20 cellular contexts compared by ENCODE assay signal in the genomic region with DNA sequence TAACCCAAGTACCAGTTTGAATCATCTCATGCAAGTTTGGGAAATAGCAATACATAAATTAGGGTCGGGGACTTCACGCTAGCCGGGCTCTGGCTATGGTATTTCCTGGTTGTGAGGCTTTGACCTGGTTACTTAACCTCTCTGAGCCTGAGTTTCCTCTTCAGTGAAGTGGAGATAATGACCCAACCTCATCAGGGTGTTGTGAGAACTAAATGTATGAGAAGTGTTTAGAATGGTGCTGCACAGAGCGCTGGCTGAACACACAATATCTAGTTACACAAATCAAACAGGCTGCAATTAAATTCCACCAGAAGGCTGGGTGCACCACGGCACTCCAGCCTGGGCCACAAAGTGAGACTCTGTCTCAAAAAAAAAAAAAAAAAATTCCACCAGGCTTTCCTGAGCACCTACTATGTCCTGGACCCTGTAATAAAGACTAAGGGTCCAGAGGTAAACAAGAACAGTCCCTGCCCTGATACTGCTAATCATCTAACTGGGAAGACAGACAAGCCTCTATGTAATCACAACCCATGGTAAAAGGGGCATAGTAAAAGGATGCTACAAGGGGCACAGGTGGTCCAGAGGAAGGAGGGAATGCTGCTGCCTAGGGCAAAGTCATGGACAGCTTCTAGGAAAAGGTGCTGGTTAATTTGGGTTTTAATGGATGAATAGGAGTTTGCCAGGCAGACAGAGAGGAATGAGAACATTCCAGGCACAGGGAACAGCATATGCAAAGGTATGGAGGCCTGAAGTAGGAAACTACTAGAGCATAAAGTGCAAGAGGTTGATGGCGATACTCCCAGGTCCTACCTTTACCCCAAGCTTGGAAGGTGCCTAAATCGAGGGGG. TPM values are rescaled to one million over a fixed set of nuclear protein-coding genes. Genes with fewer than 3 reads are reported as not detected.
DNase-seq lines count a peak whose midpoint lies in the region; ATAC-seq, FAIRE-seq and TF ChIP-seq lines count a peak whose summit lies in the region.
"Had no signal": no experiment of that assay in that cellular context is flagged by ENCODE, and none has a peak within 500 bp of the region (broad histone marks: within the 10 kb centered on the region; RNA-seq: fewer than 3 reads in every experiment).

No MANE protein-coding gene starts in this region.

- no peaks in the 10 kb centered on the region for H4K20me1 ChIP-seq in BLaER1 treated with 17β-estradiol and CSF1 and Interleukin-3, amounts not matched to agents 10 nM and 100 nM
- no peaks in the 10 kb centered on the region for H4K20me1 ChIP-seq in MM.1S (ENCODE audit: insufficient read depth, low read length)

- H3K4me3 Mint-ChIP-seq in effector memory CD8-positive, alpha-beta T cell: peak overlapping the region in 1 of 2 donors; percentile 66
- no peak overlapping the region for H3K4me3 Mint-ChIP-seq in chondrocyte (ENCODE audit: unreplicated experiment)

- H3K9me2 ChIP-seq in MM.1S (replicated peaks; ENCODE audit: insufficient read depth, low read length): no peaks in the 10 kb centered on the region

- H3K27me3 ChIP-seq in BLaER1 treated with 17β-estradiol and CSF1 and Interleukin-3, amounts not matched to agents 10 nM and 100 nM: no peaks in the 10 kb centered on the region
- H3K27me3 ChIP-seq in muscle layer of colon (ENCODE audit: control insufficient read depth in 1 of 2, insufficient read depth in 2 of 2, low read length in 2 of 2) (no peaks in the 10 kb centered on the region), MM.1S (replicated peaks; ENCODE audit: insufficient read depth, low read length) (no peaks in the 10 kb centered on the region)
- H3K27me3 ChIP-seq: foreskin keratinocyte, ovary had no signal

- H3F3A ChIP-seq in MM.1S (ENCODE audit: insufficient read depth, low read length): no peaks in the 10 kb centered on the region

- peak overlapping the region in 1 of 2 donors; percentile 73 for H3K27ac Mint-ChIP-seq in effector memory CD8-positive, alpha-beta T cell
- H3K27ac Mint-ChIP-seq in chondrocyte (ENCODE audit: unreplicated experiment): no peak overlapping the region

- H3K4me3 ChIP-seq in BLaER1 treated with 17β-estradiol and CSF1 and Interleukin-3, amounts not matched to agents 10 nM and 100 nM: no peak overlapping the region
- H3K4me3 ChIP-seq in muscle layer of colon (ENCODE audit: low read depth in 1 of 2, low read length in 2 of 2): no peak overlapping the region
- H3K4me3 ChIP-seq in MM.1S (ENCODE audit: low read length): no peak overlapping the region
- H3K4me3 ChIP-seq: ovary had no signal

- no peak overlapping the region for H3K27ac ChIP-seq in BLaER1 treated with 17β-estradiol and CSF1 and Interleukin-3, amounts not matched to agents 10 nM and 100 nM
- H3K27ac ChIP-seq in muscle layer of colon (ENCODE audit: low read depth, low read length) (peak overlapping the region; percentile 3), MM.1S (ENCODE audit: low read length) (no peak overlapping the region)
- H3K27ac ChIP-seq: foreskin keratinocyte, ovary had no signal

- no peak for DNase-seq in GM18507 (ENCODE audit: extremely low spot score, insufficient read length, low read depth)
- no peak for DNase-seq in effector memory CD8-positive, alpha-beta T cell
- DNase-seq in D721Med (ENCODE audit: insufficient read length, low spot score): no peak
- DNase-seq in MM.1S: no peak
- DNase-seq in chondrocyte (ENCODE audit: low spot score): no peak
- DNase-seq: activated CD4-positive, alpha-beta T cell treated with anti-CD3 and anti-CD28 coated beads for 48 hours; activated CD8-positive, alpha-beta memory T cell treated with anti-CD3 and anti-CD28 coated beads, Interleukin-2, amount 50 U/mL, for 48 hours; activated naive CD4-positive, alpha-beta T cell; aorta; cerebellar nuclear complex; foreskin keratinocyte; GDM1; NCI-H1417; stimulated activated CD4-positive, alpha-beta T cell treated with anti-CD3 and anti-CD28 coated beads, Interleukin-2, amount 100 ng/mL, for 48 hours had no signal

- peaks cover 0 to 6% of the 10 kb centered on the region in 2 donors for H3K27me3 Mint-ChIP-seq in effector memory CD8-positive, alpha-beta T cell
- H3K27me3 Mint-ChIP-seq in chondrocyte (ENCODE audit: low read depth): no peaks in the 10 kb centered on the region

- peak overlapping the region in 9 of 11 experiments; percentile 9 to 69 (median 39); a peak in 6 of 22 replicates for H3K4me2 ChIP-seq in BLaER1 treated with 17β-estradiol and CSF1 and Interleukin-3, amounts not matched to agents 10 nM and 100 nM
- no peak overlapping the region for H3K4me2 ChIP-seq in MM.1S (ENCODE audit: low read depth, low read length)

- peaks cover 7 to 24% of the 10 kb centered on the region in 2 donors for H3K4me1 Mint-ChIP-seq in effector memory CD8-positive, alpha-beta T cell (ENCODE audit: low read depth in 2 of 2)
- peaks cover 53% of the 10 kb centered on the region for H3K4me1 Mint-ChIP-seq in chondrocyte (ENCODE audit: low read depth)

- peaks cover 0 to 3% of the 10 kb centered on the region in 2 donors for H3K9me3 Mint-ChIP-seq in effector memory CD8-positive, alpha-beta T cell
- peaks cover 8% of the 10 kb centered on the region for H3K9me3 Mint-ChIP-seq in chondrocyte (ENCODE audit: low read depth)

- no peaks in the 10 kb centered on the region for H3K79me2 ChIP-seq in MM.1S (ENCODE audit: low read length)

- no peak overlapping the region for H3K9ac ChIP-seq in BLaER1 treated with 17β-estradiol and CSF1 and Interleukin-3, amounts not matched to agents 10 nM and 100 nM
- H3K9ac ChIP-seq in muscle layer of colon (ENCODE audit: low read length) (peak overlapping the region; percentile 11), MM.1S (ENCODE audit: low read length) (no peak overlapping the region)

- no peak overlapping the region for H2AFZ ChIP-seq in MM.1S (ENCODE audit: low read length)

- peaks cover 0 to 17% (median 16%) of the 10 kb centered on the region in 11 experiments; a peak in 17 of 22 replicates for H3K9me3 ChIP-seq in BLaER1 treated with 17β-estradiol and CSF1 and Interleukin-3, amounts not matched to agents 10 nM and 100 nM (replicated peaks in 1 of 11)
- H3K9me3 ChIP-seq in muscle layer of colon (ENCODE audit: low read length) (no peaks in the 10 kb centered on the region), MM.1S (replicated peaks; ENCODE audit: insufficient read depth, low read length) (no peaks in the 10 kb centered on the region)
- H3K9me3 ChIP-seq: ovary had no signal

- FAIRE-seq in GM18507 (lab: Jason Lieb, UNC) (peak; percentile 26), D721Med (lab: Jason Lieb, UNC) (no peak)
- FAIRE-seq: GM12891, HTR-8/SVneo had no signal

- TF ChIP-seq CTCF in D721Med (IDR thresholded peaks at IDR 0.05; ENCODE audit: insufficient read depth, missing control alignments) (no peak), MM.1S (IDR thresholded peaks at IDR 0.05; ENCODE audit: low read length) (no peak), chondrocyte (IDR thresholded peaks at IDR 0.05) (no peak)

- ATAC-seq in effector memory CD8-positive, alpha-beta T cell (replicated peaks): peak; percentile 35
- ATAC-seq in HG03097 (IDR thresholded peaks at IDR 0.05; ENCODE audit: low FRiP score, unreplicated experiment): no peak
- ATAC-seq: foreskin keratinocyte had no signal

- H3K36me3 ChIP-seq in BLaER1 treated with 17β-estradiol and CSF1 and Interleukin-3, amounts not matched to agents 10 nM and 100 nM: no peaks in the 10 kb centered on the region
- H3K36me3 ChIP-seq in muscle layer of colon (ENCODE audit: insufficient read depth, low read length) (no peaks in the 10 kb centered on the region), MM.1S (replicated peaks; ENCODE audit: insufficient read depth, low read length) (no peaks in the 10 kb centered on the region)
- H3K36me3 ChIP-seq: ovary had no signal

- H3K4me1 ChIP-seq in BLaER1 treated with 17β-estradiol and CSF1 and Interleukin-3, amounts not matched to agents 10 nM and 100 nM: peaks cover 26 to 51% (median 44%) of the 10 kb centered on the region in 10 experiments
- H3K4me1 ChIP-seq in muscle layer of colon (ENCODE audit: insufficient read depth, low read length) (peaks cover 53% of the 10 kb centered on the region), MM.1S (ENCODE audit: low read length) (no peaks in the 10 kb centered on the region)

- peaks cover 4% of the 10 kb centered on the region for H3K36me3 Mint-ChIP-seq in effector memory CD8-positive, alpha-beta T cell (ENCODE audit: insufficient read depth)
- H3K36me3 Mint-ChIP-seq in chondrocyte (ENCODE audit: low read depth): peaks cover 3% of the 10 kb centered on the region

RNA-seq across cellular contexts. Expression of a gene that starts 27.7 kb away (rescaled TPM):
- 91.5 to 171 TPM (median 150 TPM) in 3 replicates for total RNA-seq in chondrocyte
